Comparison of ENCODE assay signal across 1 cellular context in genomic region chr10:116973371-116973905, GRCh38.
TF ChIP-seq lines count a peak whose summit lies in the region.

No MANE protein-coding gene starts in this region.

TF ChIP-seq in neural cell, 6 proteins besides CTCF, POLR2A, EP300 and RAD21:
- TF ChIP-seq, protein P1, sequence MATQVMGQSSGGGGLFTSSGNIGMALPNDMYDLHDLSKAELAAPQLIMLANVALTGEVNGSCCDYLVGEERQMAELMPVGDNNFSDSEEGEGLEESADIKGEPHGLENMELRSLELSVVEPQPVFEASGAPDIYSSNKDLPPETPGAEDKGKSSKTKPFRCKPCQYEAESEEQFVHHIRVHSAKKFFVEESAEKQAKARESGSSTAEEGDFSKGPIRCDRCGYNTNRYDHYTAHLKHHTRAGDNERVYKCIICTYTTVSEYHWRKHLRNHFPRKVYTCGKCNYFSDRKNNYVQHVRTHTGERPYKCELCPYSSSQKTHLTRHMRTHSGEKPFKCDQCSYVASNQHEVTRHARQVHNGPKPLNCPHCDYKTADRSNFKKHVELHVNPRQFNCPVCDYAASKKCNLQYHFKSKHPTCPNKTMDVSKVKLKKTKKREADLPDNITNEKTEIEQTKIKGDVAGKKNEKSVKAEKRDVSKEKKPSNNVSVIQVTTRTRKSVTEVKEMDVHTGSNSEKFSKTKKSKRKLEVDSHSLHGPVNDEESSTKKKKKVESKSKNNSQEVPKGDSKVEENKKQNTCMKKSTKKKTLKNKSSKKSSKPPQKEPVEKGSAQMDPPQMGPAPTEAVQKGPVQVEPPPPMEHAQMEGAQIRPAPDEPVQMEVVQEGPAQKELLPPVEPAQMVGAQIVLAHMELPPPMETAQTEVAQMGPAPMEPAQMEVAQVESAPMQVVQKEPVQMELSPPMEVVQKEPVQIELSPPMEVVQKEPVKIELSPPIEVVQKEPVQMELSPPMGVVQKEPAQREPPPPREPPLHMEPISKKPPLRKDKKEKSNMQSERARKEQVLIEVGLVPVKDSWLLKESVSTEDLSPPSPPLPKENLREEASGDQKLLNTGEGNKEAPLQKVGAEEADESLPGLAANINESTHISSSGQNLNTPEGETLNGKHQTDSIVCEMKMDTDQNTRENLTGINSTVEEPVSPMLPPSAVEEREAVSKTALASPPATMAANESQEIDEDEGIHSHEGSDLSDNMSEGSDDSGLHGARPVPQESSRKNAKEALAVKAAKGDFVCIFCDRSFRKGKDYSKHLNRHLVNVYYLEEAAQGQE (IDR thresholded peaks at IDR 0.05; ENCODE audit: borderline replicate concordance), result no peak
- TF ChIP-seq POLR2AphosphoS5 (IDR thresholded peaks at IDR 0.05), result no peak
- TF ChIP-seq TAF1 (IDR thresholded peaks at IDR 0.05; ENCODE audit: low read depth), result no peak
- no peak for TF ChIP-seq EZH2 (IDR thresholded peaks at IDR 0.05; ENCODE audit: borderline replicate concordance, insufficient read depth, low read length, poor library complexity, severe bottlenecking)
- TF ChIP-seq SMC3 (conservative IDR thresholded peaks at IDR 0.05; ENCODE audit: poor library complexity), result no peak
- no peak for TF ChIP-seq MXI1 (conservative IDR thresholded peaks at IDR 0.05; ENCODE audit: poor library complexity, severe bottlenecking)
